ENCODE assay signal across 27 cellular contexts in genomic region chr10:119996944-119997343, GRCh38.
DNase-seq lines count a peak whose midpoint lies in the region; ATAC-seq, FAIRE-seq and TF ChIP-seq lines count a peak whose summit lies in the region.
"Had no signal": no experiment of that assay in that cellular context is flagged by ENCODE, and none has a peak within 500 bp of the region (broad histone marks: within the 10 kb centered on the region; RNA-seq: fewer than 3 reads in every experiment).

No MANE protein-coding gene starts in this region.

- H3K79me2 ChIP-seq in astrocyte (ENCODE audit: insufficient read depth, low read length) (no peaks in the 10 kb centered on the region), trophoblast cell (ENCODE audit: control insufficient read depth, insufficient read depth, low read length, poor library complexity) (no peaks in the 10 kb centered on the region)

- no peak overlapping the region for H3K23ac ChIP-seq in trophoblast cell (ENCODE audit: low read length)

- no peaks in the 10 kb centered on the region for H3K9me3 ChIP-seq in astrocyte (ENCODE audit: insufficient read depth, low read depth, low read length)
- no peaks in the 10 kb centered on the region for H3K9me3 ChIP-seq in mucosa of rectum (ENCODE audit: control insufficient read depth in 2 of 2, low read length in 2 of 2)
- H3K9me3 ChIP-seq in trophoblast cell (ENCODE audit: insufficient read depth, low read depth, low read length) = no peaks in the 10 kb centered on the region
- H3K9me3 ChIP-seq in small intestine (ENCODE audit: control insufficient read depth, low read depth) = no peaks in the 10 kb centered on the region
- H3K9me3 ChIP-seq: A549 had no signal

- no peak for DNase-seq in astrocyte (ENCODE audit: low read depth)
- no peak for DNase-seq in left colon
- no peak for DNase-seq in trophoblast cell
- DNase-seq in small intestine = no peak
- DNase-seq: AML-193; CD4-positive, alpha-beta T cell; CD8-positive, alpha-beta T cell; COR-L47; DMS 273 treated with DMSO at 0.1 percent for 48 hours; DMS153; DMS53; DMS79; DND-41; EL; GDM1 had no signal

- no peak overlapping the region for H3K4me3 Mint-ChIP-seq in astrocyte (ENCODE audit: unreplicated experiment)
- H3K4me3 Mint-ChIP-seq: B cell; CD4-positive, alpha-beta T cell; CD8-positive, alpha-beta T cell had no signal

- H3K79me1 ChIP-seq in trophoblast cell (ENCODE audit: low read length) = no peaks in the 10 kb centered on the region

- no peaks in the 10 kb centered on the region for H3K27me3 ChIP-seq in astrocyte (ENCODE audit: insufficient read depth, low read length)
- no peaks in the 10 kb centered on the region for H3K27me3 ChIP-seq in mucosa of rectum (ENCODE audit: control insufficient read depth in 2 of 2, insufficient read depth in 2 of 2, low read length in 2 of 2)
- H3K27me3 ChIP-seq in trophoblast cell (ENCODE audit: insufficient read depth, low read length) = no peaks in the 10 kb centered on the region
- peaks cover 0 to 3% of the 10 kb centered on the region in 2 donors for H3K27me3 ChIP-seq in small intestine (ENCODE audit: control insufficient read depth in 2 of 2, insufficient read depth in 2 of 2, low read length in 2 of 2)
- H3K27me3 ChIP-seq: BLaER1 treated with 17β-estradiol and CSF1 and Interleukin-3, amounts not matched to agents 10 nM and 100 nM had no signal

- H3K27ac ChIP-seq in astrocyte (ENCODE audit: low read depth, low read length) = no peak overlapping the region
- peak overlapping the region; percentile 24 to 68 for H3K27ac ChIP-seq in mucosa of rectum (ENCODE audit: low read depth in 2 of 2, low read length in 2 of 2)
- H3K27ac ChIP-seq in trophoblast cell (ENCODE audit: low read depth, low read length) = peak overlapping the region; percentile 49
- H3K27ac ChIP-seq in small intestine (ENCODE audit: low read depth in 1 of 2, low read length in 1 of 2) = no peak overlapping the region
- H3K27ac ChIP-seq: 22Rv1; A549; BLaER1 treated with 17β-estradiol and CSF1 and Interleukin-3, amounts not matched to agents 10 nM and 100 nM; C4-2B had no signal

- no peak overlapping the region for H3K4ac ChIP-seq in trophoblast cell (ENCODE audit: low read depth, low read length)

- H3K27ac Mint-ChIP-seq in astrocyte (ENCODE audit: unreplicated experiment) = peak overlapping the region; percentile 36
- H3K27ac Mint-ChIP-seq: B cell; CD4-positive, alpha-beta T cell; CD8-positive, alpha-beta T cell had no signal

- no peak overlapping the region for H2BK12ac ChIP-seq in trophoblast cell (ENCODE audit: low read length)

- H3K14ac ChIP-seq in trophoblast cell (ENCODE audit: low read length) = no peak overlapping the region

- ATAC-seq in left colon (peak; percentile 97), HG02571 (IDR thresholded peaks at IDR 0.05; ENCODE audit: unreplicated experiment) (no peak), SK-N-SH treated with all-trans-retinoic acid at 6 μM for 48 hours (no peak), HG03108 (IDR thresholded peaks at IDR 0.05; ENCODE audit: unreplicated experiment) (no peak)
- ATAC-seq: A549; CD8-positive, alpha-beta T cell; GM12878 had no signal

- H2AFZ ChIP-seq in astrocyte (ENCODE audit: low read depth, low read length) = no peak overlapping the region
- H2AFZ ChIP-seq in trophoblast cell (ENCODE audit: insufficient read depth, low read length, poor library complexity) = no peak overlapping the region

- H3K27me3 Mint-ChIP-seq in astrocyte (ENCODE audit: low read depth, unreplicated experiment) = no peaks in the 10 kb centered on the region

- no peaks in the 10 kb centered on the region for H4K20me1 ChIP-seq in astrocyte (ENCODE audit: insufficient read depth, low read length)
- H4K20me1 ChIP-seq: BLaER1 treated with 17β-estradiol and CSF1 and Interleukin-3, amounts not matched to agents 10 nM and 100 nM had no signal

- FAIRE-seq in astrocyte (lab: Jason Lieb, UNC) (no peak), small intestine (lab: Jason Lieb, UNC) (no peak)
- FAIRE-seq: A549, GM12878, GM12892, GM18507 had no signal

- H2BK120ac ChIP-seq in trophoblast cell (ENCODE audit: insufficient read depth, low read length, poor library complexity) = no peak overlapping the region

- H3K36me3 ChIP-seq in astrocyte (ENCODE audit: insufficient read depth, low read length) = no peaks in the 10 kb centered on the region
- no peaks in the 10 kb centered on the region for H3K36me3 ChIP-seq in mucosa of rectum (ENCODE audit: control insufficient read depth in 2 of 2, insufficient read depth in 2 of 2, low read length in 2 of 2)
- H3K36me3 ChIP-seq in trophoblast cell (ENCODE audit: control insufficient read depth in 1 of 2, insufficient read depth in 2 of 2, low read length in 2 of 2) = no peaks in the 10 kb centered on the region
- H3K36me3 ChIP-seq in small intestine (ENCODE audit: control insufficient read depth in 2 of 2, insufficient read depth in 2 of 2, low read length in 2 of 2) = no peaks in the 10 kb centered on the region
- H3K36me3 ChIP-seq: BLaER1 treated with 17β-estradiol and CSF1 and Interleukin-3, amounts not matched to agents 10 nM and 100 nM had no signal

- H3K9ac ChIP-seq in astrocyte (ENCODE audit: low read length) = no peak overlapping the region
- H3K9ac ChIP-seq in mucosa of rectum (ENCODE audit: low read depth in 1 of 2, low read length in 2 of 2) = no peak overlapping the region
- H3K9ac ChIP-seq in trophoblast cell (ENCODE audit: low read length) = no peak overlapping the region
- H3K9ac ChIP-seq: BLaER1 treated with 17β-estradiol and CSF1 and Interleukin-3, amounts not matched to agents 10 nM and 100 nM had no signal

- H3K18ac ChIP-seq in trophoblast cell (ENCODE audit: low read length) = no peak overlapping the region

- no peak overlapping the region for H4K91ac ChIP-seq in trophoblast cell (ENCODE audit: low read depth, low read length)

- no peak overlapping the region for H2AK5ac ChIP-seq in trophoblast cell (ENCODE audit: low read length)

- no peak overlapping the region for H4K12ac ChIP-seq in trophoblast cell (ENCODE audit: low read depth, low read length)

- no peak overlapping the region for H2BK5ac ChIP-seq in trophoblast cell (ENCODE audit: low read depth, low read length, poor library complexity)

- peaks cover 16% of the 10 kb centered on the region for H3K9me3 Mint-ChIP-seq in astrocyte (ENCODE audit: unreplicated experiment)

- H3K4me2 ChIP-seq in astrocyte (ENCODE audit: low read length) (no peak overlapping the region), trophoblast cell (ENCODE audit: low read length) (no peak overlapping the region)
- H3K4me2 ChIP-seq: A549; BLaER1 treated with 17β-estradiol and CSF1 and Interleukin-3, amounts not matched to agents 10 nM and 100 nM had no signal

- intact Hi-C loops in left colon (cut with DNase I, micrococcal nuclease) = no loop called here

- no peak overlapping the region for H4K8ac ChIP-seq in trophoblast cell (ENCODE audit: low read depth, low read length)

- no peak for TF ChIP-seq CTCF in astrocyte (IDR thresholded peaks at IDR 0.05; ENCODE audit: insufficient read depth, low read depth, low read length)

- H3K4me1 Mint-ChIP-seq in astrocyte (ENCODE audit: low read depth, unreplicated experiment) = peaks cover 7% of the 10 kb centered on the region
- H3K4me1 Mint-ChIP-seq: B cell had no signal

- H3K36me3 Mint-ChIP-seq in astrocyte (ENCODE audit: low read depth, unreplicated experiment) = no peaks in the 10 kb centered on the region
- H3K36me3 Mint-ChIP-seq: CD8-positive, alpha-beta T cell had no signal

- H3K4me1 ChIP-seq in astrocyte (ENCODE audit: insufficient read depth, low read length) (no peaks in the 10 kb centered on the region), mucosa of rectum (ENCODE audit: control insufficient read depth in 2 of 2, insufficient read depth in 2 of 2, low read length in 2 of 2) (no peaks in the 10 kb centered on the region), trophoblast cell (ENCODE audit: control insufficient read depth in 1 of 2, insufficient read depth in 2 of 2, low read length in 2 of 2) (no peaks in the 10 kb centered on the region), small intestine (ENCODE audit: control insufficient read depth in 2 of 2, insufficient read depth in 1 of 2, low read depth in 1 of 2, low read length in 1 of 2) (no peaks in the 10 kb centered on the region)
- H3K4me1 ChIP-seq: A549 had no signal

- H3K4me3 ChIP-seq in astrocyte (ENCODE audit: insufficient read depth, low read depth, low read length) (no peak overlapping the region), mucosa of rectum (ENCODE audit: low read length in 2 of 2) (no peak overlapping the region), trophoblast cell (ENCODE audit: low read depth, low read length) (no peak overlapping the region), small intestine (ENCODE audit: low read depth in 1 of 2, low read length in 2 of 2) (no peak overlapping the region)
- H3K4me3 ChIP-seq: A549; BLaER1 treated with 17β-estradiol and CSF1 and Interleukin-3, amounts not matched to agents 10 nM and 100 nM; GM12878 had no signal

TF ChIP-seq in SK-N-SH treated with all-trans-retinoic acid at 6 μM for 48 hours, 23 proteins besides CTCF, POLR2A, EP300 and RAD21 (continues in another document):
- no peak for TF ChIP-seq TSHZ2 (CRISPR knock-in tag; IDR thresholded peaks at IDR 0.05)

Comparison
In these comparisons a context has a peak if more than half of its experiments do, and no peak if none do; other contexts are left out.
1. H3K27ac ChIP-seq: peak in mucosa of rectum (2 of 2) and trophoblast cell (single experiment); none in astrocyte (single experiment) and small intestine (0 of 2).